ENCODE assay signal across 8 cellular contexts in genomic region chr20:31514154-31515071, GRCh38. TPM values are rescaled to one million over a fixed set of nuclear protein-coding genes. Genes with fewer than 3 reads are reported as not detected.
DNase-seq lines count a peak whose midpoint lies in the region; ATAC-seq, FAIRE-seq and TF ChIP-seq lines count a peak whose summit lies in the region.

HM13 (plus strand) TSS chr20:31514442; CDS start chr20:31514552, 110 bp downstream.

- H3K9me1 ChIP-seq in endothelial cell of umbilical vein (replicated peaks; ENCODE audit: control insufficient read depth, extremely low read depth, insufficient read depth, low read length): no peaks in the 10 kb centered on the region

- H4K20me1 ChIP-seq in endothelial cell of umbilical vein (replicated peaks; ENCODE audit: control insufficient read depth, extremely low read depth, insufficient read depth, low read length): no peaks in the 10 kb centered on the region

- no peaks in the 10 kb centered on the region for H3K9me3 ChIP-seq in NT2/D1 (ENCODE audit: insufficient read depth, low read length)
- no peaks in the 10 kb centered on the region for H3K9me3 ChIP-seq in endothelial cell of umbilical vein (replicated peaks; ENCODE audit: control insufficient read depth, insufficient read depth, low read length)

- peak within 1 kb of the TSS; percentile 59 for H2AFZ ChIP-seq in endothelial cell of umbilical vein (ENCODE audit: low read depth, low read length)

- peak within 1 kb of the TSS; percentile 98 for H3K4me3 ChIP-seq in NT2/D1 (ENCODE audit: insufficient read length, low read depth)
- peak within 1 kb of the TSS; percentile 7 to 84 (median 70) for H3K4me3 ChIP-seq in endothelial cell of umbilical vein (replicated peaks in 1 of 3; ENCODE audit: insufficient read depth in 1 of 3, low read depth in 1 of 3, low read length in 3 of 3)

- DNase-seq in Caki2 (ENCODE audit: low read depth) (peak; percentile 94), HTR-8/SVneo (ENCODE audit: insufficient read length, low spot score) (peak; percentile 98), NT2/D1 (ENCODE audit: low read depth, low spot score) (peak; percentile 88), endothelial cell of umbilical vein (ENCODE audit: low read depth, low spot score) (peak; percentile 94), middle frontal gyrus (ENCODE audit: extremely low spot score, low spot score) (peak; percentile 90)
- peak; percentile 87 for DNase-seq in activated CD8-positive, alpha-beta memory T cell treated with anti-CD3 and anti-CD28 coated beads, Interleukin-2, amount 50 U/mL, for 4 hours
- peak; percentile 83 to 89 for DNase-seq in stimulated activated CD8-positive, alpha-beta memory T cell treated with anti-CD3 and anti-CD28 coated beads, Interleukin-2, amount 100 ng/mL, for 48 hours (ENCODE audit: low read depth in 2 of 2)

- POLR2A ChIA-PET in endothelial cell of umbilical vein (lab: Charles Lee): interaction anchor here (0.9 kb wide), 1 partner anchor 99 kb away, joined by 3 read pairs; no protein-coding TSS in a partner anchor

- H3K27ac ChIP-seq in endothelial cell of umbilical vein (ENCODE audit: insufficient read depth, low read depth, low read length): peak within 1 kb of the TSS; percentile 38

- FAIRE-seq in HTR-8/SVneo (lab: Jason Lieb, UNC) (peak; percentile 98), endothelial cell of umbilical vein (lab: Jason Lieb, UNC) (peak; percentile 82)

- ATAC-seq in GM21360 (IDR thresholded peaks at IDR 0.05; ENCODE audit: unreplicated experiment): peak; percentile 84

- CTCF ChIA-PET in endothelial cell of umbilical vein (lab: Charles Lee): interaction anchor here (0.8 to 1.6 kb wide), 3 partner anchors 46 to 97 kb away, joined by 3 to 8 read pairs (median 3); no protein-coding TSS in a partner anchor

- H3K4me1 ChIP-seq in NT2/D1 (ENCODE audit: insufficient read depth, insufficient read length): peaks cover 7% of the 10 kb centered on the region
- H3K4me1 ChIP-seq in endothelial cell of umbilical vein (ENCODE audit: control insufficient read depth, extremely low read depth, insufficient read depth, low read length): peaks cover 25% of the 10 kb centered on the region

- dilution Hi-C loops in endothelial cell of umbilical vein (cut with MboI; ENCODE audit: extremely low pct_ligation_motif_present, low sequenced_read_pairs): no loop called here

- peak within 1 kb of the TSS; percentile 68 for H3K4me2 ChIP-seq in endothelial cell of umbilical vein (ENCODE audit: insufficient read depth, low read length)

- H3K79me2 ChIP-seq in endothelial cell of umbilical vein (ENCODE audit: control insufficient read depth, insufficient read depth, low read length): peaks cover 46% of the 10 kb centered on the region

- intact Hi-C loops in endothelial cell of umbilical vein (cut with micrococcal nuclease): loop anchor here (2.0 kb wide), 2 partner anchors 30 to 46 kb away; no protein-coding TSS in a partner anchor

- TF ChIP-seq CTCF in endothelial cell of umbilical vein (IDR thresholded peaks at IDR 0.05; ENCODE audit: extremely low read depth in 1 of 2, insufficient read depth in 1 of 2, low read depth in 1 of 2, low read length in 2 of 2): peak; percentile 94 to 99

- H3K36me3 ChIP-seq in NT2/D1 (ENCODE audit: insufficient read depth, insufficient read length, low read length): peaks cover 33% of the 10 kb centered on the region
- H3K36me3 ChIP-seq in endothelial cell of umbilical vein (ENCODE audit: control insufficient read depth in 2 of 2, extremely low read depth in 1 of 2, insufficient read depth in 2 of 2, low read length in 2 of 2): peaks cover 0 to 1% of the 10 kb centered on the region in 2 experiments

- H3K9ac ChIP-seq in NT2/D1 (ENCODE audit: insufficient read length, low read depth) (peak within 1 kb of the TSS; percentile 98), endothelial cell of umbilical vein (replicated peaks; ENCODE audit: extremely low read depth, insufficient read depth, low read length) (peak within 1 kb of the TSS; percentile 73)

- BruUV-seq in endothelial cell of umbilical vein (replicated peaks; lab: Mats Ljungman, UMichigan): TSS peak; percentile 35

- peak; percentile 95 for TF ChIP-seq POLR2A in endothelial cell of umbilical vein (IDR thresholded peaks at IDR 0.05; ENCODE audit: low read depth, low read length)

- no peaks in the 10 kb centered on the region for H3K27me3 ChIP-seq in NT2/D1 (ENCODE audit: insufficient read depth, insufficient read length)
- no peaks in the 10 kb centered on the region for H3K27me3 ChIP-seq in endothelial cell of umbilical vein (ENCODE audit: control insufficient read depth in 2 of 2, insufficient read depth in 2 of 2, low read length in 2 of 2)

- in situ Hi-C loops in Caki2 (cut with HindIII; ENCODE audit: low pct_unique_long_range_greater_than_20kb, low sequenced_read_pairs): no loop called here

TF ChIP-seq in endothelial cell of umbilical vein, 7 proteins besides CTCF, POLR2A, EP300 and RAD21:
- TF ChIP-seq GATA2 (IDR thresholded peaks at IDR 0.05; ENCODE audit: insufficient read depth, insufficient read length, low read depth, low read length): no peak
- TF ChIP-seq FOS (IDR thresholded peaks at IDR 0.05; ENCODE audit: borderline replicate concordance, insufficient read depth, low read length): no peak
- TF ChIP-seq JUN (IDR thresholded peaks at IDR 0.05; ENCODE audit: borderline replicate concordance, insufficient read depth, insufficient read length, low read depth): no peak
- no peak for TF ChIP-seq EZH2 (IDR thresholded peaks at IDR 0.05; ENCODE audit: borderline replicate concordance, low read depth, low read length, severe bottlenecking)
- TF ChIP-seq POLR2AphosphoS5 (IDR thresholded peaks at IDR 0.05; ENCODE audit: insufficient read depth, low read depth, low read length): peak; percentile 96
- TF ChIP-seq MYC (IDR thresholded peaks at IDR 0.05; ENCODE audit: low read depth, low read length): peak; percentile 51
- TF ChIP-seq MAX (IDR thresholded peaks at IDR 0.05; ENCODE audit: insufficient read depth, insufficient read length): peak; percentile 79

RNA-seq across cellular contexts. Expression of gene HM13, which starts in this region (rescaled TPM):
- 283 and 338 TPM in 2 replicates for total RNA-seq in Caki2 (2014; rRNA removed; shearing (Covaris generic); ENCODE audit: low replicate concordance)
- 188 and 211 TPM in 2 replicates for total RNA-seq in endothelial cell of umbilical vein
- polyA plus RNA-seq in endothelial cell of umbilical vein: 218 and 265 TPM in 2 replicates
- polyA plus RNA-seq in endothelial cell of umbilical vein (2011; cell fraction: cytosol; rRNA removed): 168 and 180 TPM in 2 replicates
- 144 and 177 TPM in 2 replicates for polyA plus RNA-seq in endothelial cell of umbilical vein (2011; cell fraction: nucleus; rRNA removed)
- polyA plus RNA-seq in endothelial cell of umbilical vein (2012): 174 and 184 TPM in 2 replicates
- 183 and 206 TPM in 2 replicates for polyA minus RNA-seq in endothelial cell of umbilical vein
- polyA minus RNA-seq in endothelial cell of umbilical vein (2011; cell fraction: cytosol; rRNA and poly(A)+ RNA removed): 141 TPM
- polyA minus RNA-seq in endothelial cell of umbilical vein (2011; cell fraction: nucleus; rRNA and poly(A)+ RNA removed): 126 and 153 TPM in 2 replicates

Comparison
In these comparisons a context has a peak if more than half of its experiments do, and no peak if none do; other contexts are left out.
1. Peak in every context shown above with its lines: DNase-seq, ATAC-seq, H3K4me3 ChIP-seq and H3K27ac ChIP-seq.